8 cellular contexts compared by ENCODE assay signal in genomic region chr19:49896863-49897621, GRCh38. TPM values are rescaled to one million over a fixed set of nuclear protein-coding genes. Genes with fewer than 3 reads are reported as not detected.
DNase-seq lines count a peak whose midpoint lies in the region; ATAC-seq and TF ChIP-seq lines count a peak whose summit lies in the region.

Gene IL4I1 (minus strand): TSS chr19:49896887. CDS start chr19:49896160, 727 bp downstream.

- no peak for TF ChIP-seq EP300 in gastroesophageal sphincter (IDR thresholded peaks at IDR 0.05)

- TF ChIP-seq CTCF in AG10803 (conservative IDR thresholded peaks at IDR 0.05; ENCODE audit: low read length): no peak
- TF ChIP-seq CTCF in activated CD8-positive, alpha-beta T cell treated with anti-CD3 and anti-CD28 coated beads for 36 hours (IDR thresholded peaks at IDR 0.05): no peak
- TF ChIP-seq CTCF in gastroesophageal sphincter (IDR thresholded peaks at IDR 0.05): no peak

- no peaks in the 10 kb centered on the region for H3K9me3 Mint-ChIP-seq in activated CD8-positive, alpha-beta T cell treated with anti-CD3 and anti-CD28 coated beads for 36 hours

- in situ Hi-C loops in HAP-1 (cut with MboI; ENCODE audit: low sequenced_read_pairs): no loop called here

- DNase-seq in AG10803 (ENCODE audit: low read depth) (peak; percentile 9), KG1 (lab: John Stamatoyannopoulos, UW) (peak; percentile 35), HAP-1 (ENCODE audit: low spot score in 2 of 2) (no peak)
- DNase-seq in activated CD8-positive, alpha-beta T cell treated with anti-CD3 and anti-CD28 coated beads for 36 hours: peak; percentile 89
- peak; percentile 78 for DNase-seq in stimulated activated CD4-positive, alpha-beta T cell treated with anti-CD3 and anti-CD28 coated beads, Interleukin-15, amount 100 ng/mL, for 24 hours

- H3K27me3 ChIP-seq in gastroesophageal sphincter (peaks cover 9% of the 10 kb centered on the region), HAP-1 (ENCODE audit: low read depth) (peaks cover 6% of the 10 kb centered on the region; the same call in 1 of the 2 replicates)

- H3K27ac ChIP-seq in gastroesophageal sphincter: peak within 1 kb of the TSS in 3 of 4 donors; percentile 26 to 66 (median 43)

- H3K36me3 ChIP-seq in gastroesophageal sphincter: no peaks in the 10 kb centered on the region
- no peaks in the 10 kb centered on the region for H3K36me3 ChIP-seq in HAP-1 (replicated peaks)

- intact Hi-C loops in activated CD8-positive, alpha-beta T cell treated with anti-CD3 and anti-CD28 coated beads for 36 hours (cut with micrococcal nuclease): loop anchor here (5.0 kb wide), 1 partner anchor 35 kb away; no protein-coding TSS in a partner anchor

- H3K4me1 Mint-ChIP-seq in activated CD8-positive, alpha-beta T cell treated with anti-CD3 and anti-CD28 coated beads for 36 hours (ENCODE audit: low read depth): peaks cover 60% of the 10 kb centered on the region

- peaks cover 0 to 17% (median 0%) of the 10 kb centered on the region in 3 donors for H3K4me1 ChIP-seq in gastroesophageal sphincter
- H3K4me1 ChIP-seq in HAP-1: no peaks in the 10 kb centered on the region

- no peaks in the 10 kb centered on the region for H3K36me3 Mint-ChIP-seq in activated CD8-positive, alpha-beta T cell treated with anti-CD3 and anti-CD28 coated beads for 36 hours (ENCODE audit: low read depth)

- peak within 1 kb of the TSS; percentile 96 for H3K27ac Mint-ChIP-seq in activated CD8-positive, alpha-beta T cell treated with anti-CD3 and anti-CD28 coated beads for 36 hours

- H3K9me3 ChIP-seq in gastroesophageal sphincter: no peaks in the 10 kb centered on the region
- no peaks in the 10 kb centered on the region for H3K9me3 ChIP-seq in HAP-1

- WGBS in gastroesophageal sphincter (ENCODE audit: low coverage in 1 of 2), 2 donors: 27 to 30% methylated on average over 9 of the region's 20 CpGs

- peak; percentile 35 for ATAC-seq in GM19324 (IDR thresholded peaks at IDR 0.05; ENCODE audit: low FRiP score, unreplicated experiment)
- peak; percentile 68 for ATAC-seq in activated CD8-positive, alpha-beta T cell treated with anti-CD3 and anti-CD28 coated beads for 36 hours
- ATAC-seq in gastroesophageal sphincter: peak; percentile 24
- ATAC-seq in GM21526 (IDR thresholded peaks at IDR 0.05; ENCODE audit: low FRiP score, unreplicated experiment): no peak

- TF ChIP-seq POLR2A in gastroesophageal sphincter (IDR thresholded peaks at IDR 0.05): no peak

- CTCF ChIA-PET in activated CD8-positive, alpha-beta T cell treated with anti-CD3 and anti-CD28 coated beads for 36 hours (lab: Charles Lee): interaction anchor here (1.0 to 2.7 kb wide), 3 partner anchors 8 to 17 kb away, joined by 3 to 7 read pairs (median 4); no protein-coding TSS in a partner anchor

- POLR2A ChIA-PET in activated CD8-positive, alpha-beta T cell treated with anti-CD3 and anti-CD28 coated beads for 36 hours (lab: Charles Lee): interaction anchor here (0.8 to 8.9 kb wide), 6 partner anchors 11 to 128 kb away, joined by 3 to 59 read pairs (median 6); partner anchors contain the start of genes AKT1S1, ATF5, NUP62 and TBC1D17

- no peaks in the 10 kb centered on the region for H3K27me3 Mint-ChIP-seq in activated CD8-positive, alpha-beta T cell treated with anti-CD3 and anti-CD28 coated beads for 36 hours

- no peak within 1 kb of the TSS for H3K4me3 ChIP-seq in AG10803 (ENCODE audit: low read length)
- no peak within 1 kb of the TSS for H3K4me3 ChIP-seq in gastroesophageal sphincter
- no peak within 1 kb of the TSS for H3K4me3 ChIP-seq in HAP-1

- peak within 1 kb of the TSS; percentile 75 for H3K4me3 Mint-ChIP-seq in activated CD8-positive, alpha-beta T cell treated with anti-CD3 and anti-CD28 coated beads for 36 hours

RNA-seq across cellular contexts. Expression of gene IL4I1, which starts in this region (rescaled TPM):
- total RNA-seq in activated CD8-positive, alpha-beta T cell treated with anti-CD3 and anti-CD28 coated beads for 36 hours: 10 to 100 TPM; 16.1 to 16.2 TPM
- 1 to 10 TPM in 1 of 4 donors, under 1 TPM in 1, not detected in 2; 0.39 to 1.2 TPM for total RNA-seq in gastroesophageal sphincter

Comparison
In these comparisons a context has a peak if more than half of its experiments do, and no peak if none do; other contexts are left out.
1. RNA of gene IL4I1 (total RNA-seq): 16.1 to 16.2 TPM in activated CD8-positive, alpha-beta T cell treated with anti-CD3 and anti-CD28 coated beads for 36 hours; 0.39 to 1.2 TPM in gastroesophageal sphincter; every median in the first group is over 4 times any median in the second.
2. DNase-seq: peak in AG10803 (single experiment), KG1 (single experiment), activated CD8-positive, alpha-beta T cell treated with anti-CD3 and anti-CD28 coated beads for 36 hours (single experiment) and stimulated activated CD4-positive, alpha-beta T cell treated with anti-CD3 and anti-CD28 coated beads, Interleukin-15, amount 100 ng/mL, for 24 hours (single experiment); none in HAP-1 (0 of 2).